Comparison of ENCODE assay signal across 9 cellular contexts in genomic region chrX:132615396-132616131, GRCh38.
DNase-seq lines count a peak whose midpoint lies in the region; ATAC-seq, FAIRE-seq and TF ChIP-seq lines count a peak whose summit lies in the region.
"Had no signal": no experiment of that assay in that cellular context is flagged by ENCODE, and none has a peak within 500 bp of the region (broad histone marks: within the 10 kb centered on the region; RNA-seq: fewer than 3 reads in every experiment).

No MANE protein-coding gene starts in this region.

- no peak overlapping the region for H3K27ac Mint-ChIP-seq in stimulated activated effector memory CD8-positive, alpha-beta T cell treated with anti-CD3 and anti-CD28 coated beads, Interleukin-12 subunit alpha, Interleukin-12 subunit beta, amount 100 ng/mL, for 72 hours

- TF ChIP-seq EP300 in SK-N-SH (IDR thresholded peaks at IDR 0.05; ENCODE audit: borderline replicate concordance in 1 of 2, low read depth in 1 of 2, low read length in 1 of 2) (no peak), GM12878 (IDR thresholded peaks at IDR 0.05; ENCODE audit: borderline replicate concordance in 1 of 2, control insufficient read depth in 1 of 2, low read depth in 2 of 2, low read length in 2 of 2) (no peak), HepG2 (IDR thresholded peaks at IDR 0.05; ENCODE audit: low read depth in 2 of 2, low read length in 2 of 2) (no peak), HepG2 (CRISPR knock-in tag; IDR thresholded peaks at IDR 0.05; ENCODE audit: borderline replicate concordance) (no peak)

- H3F3A ChIP-seq in SK-N-SH (replicated peaks; ENCODE audit: insufficient read depth): no peaks in the 10 kb centered on the region

- RAD21 ChIA-PET in GM12878 (lab: Charles Lee; ENCODE audit: unreplicated experiment): interaction anchor here (0.8 to 2.7 kb wide), 8 partner anchors 11 to 774 kb away, joined by 3 to 23 read pairs (median 4); partner anchors contain the start of gene RAP2C

- no peaks in the 10 kb centered on the region for H3K9me2 ChIP-seq in SK-N-SH

- no peaks in the 10 kb centered on the region for H3K36me3 ChIP-seq in SK-N-SH (replicated peaks in 1 of 2; ENCODE audit: control insufficient read depth in 1 of 2, insufficient read depth in 2 of 2, low read length in 1 of 2)
- no peaks in the 10 kb centered on the region for H3K36me3 ChIP-seq in GM12878 (ENCODE audit: control insufficient read depth in 2 of 2, insufficient read depth in 2 of 2, low read length in 1 of 2)
- no peaks in the 10 kb centered on the region for H3K36me3 ChIP-seq in HepG2 (replicated peaks in 1 of 2; ENCODE audit: control insufficient read depth in 1 of 2, insufficient read depth in 2 of 2, low read length in 2 of 2)
- H3K36me3 ChIP-seq: BLaER1 had no signal

- H3K9ac ChIP-seq in SK-N-SH: no peak overlapping the region
- H3K9ac ChIP-seq in GM12878 (ENCODE audit: control insufficient read depth, insufficient read depth, low read length): no peak overlapping the region
- H3K9ac ChIP-seq in HepG2 (ENCODE audit: insufficient read depth, low read depth, low read length): no peak overlapping the region
- H3K9ac ChIP-seq: BLaER1 had no signal

- H3K4me3 ChIP-seq in SK-N-SH (ENCODE audit: low read depth in 2 of 2, low read length in 1 of 2): no peak overlapping the region; a peak in 1 of 4 replicates
- H3K4me3 ChIP-seq in GM12878: no peak overlapping the region
- H3K4me3 ChIP-seq in HepG2 (replicated peaks in 1 of 3; ENCODE audit: insufficient read depth in 1 of 3, low read depth in 2 of 3, low read length in 3 of 3): no peak overlapping the region
- H3K4me3 ChIP-seq: BLaER1 had no signal

- DNase-seq in NCI-H1092 treated with DMSO at 0.1 percent for 48 hours (lab: John Stamatoyannopoulos, UW) (peak; percentile 62), NCI-H1092 (lab: John Stamatoyannopoulos, UW) (no peak), SK-N-SH (no peak), GM12878 (ENCODE audit: low read depth, low spot score) (no peak), HepG2 (ENCODE audit: low spot score) (peak; percentile 44)
- peak; percentile 7 to 61 for DNase-seq in stimulated activated effector memory CD8-positive, alpha-beta T cell treated with anti-CD3 and anti-CD28 coated beads, Interleukin-12 subunit alpha, Interleukin-12 subunit beta, amount 100 ng/mL, for 72 hours (ENCODE audit: low spot score in 2 of 2)

- CTCF ChIA-PET in SK-N-SH (lab: Yijun Ruan, JAX) (interaction anchor here (0.6 to 4.0 kb wide), 9 partner anchors 11 to 774 kb away, joined by 3 to 40 read pairs (median 5); partner anchors contain the start of gene RAP2C), GM12878 (lab: Yijun Ruan, JAX) (interaction anchor here (0.7 to 4.8 kb wide), 34 partner anchors 8 to 788 kb away, joined by 3 to 73 read pairs (median 4); partner anchors contain the start of gene RAP2C), HepG2 (lab: Yijun Ruan, JAX; ENCODE audit: low intra/inter-chr PET ratio, low total read pairs) (interaction anchor here (1.5 to 2.7 kb wide), 2 partner anchors 322 to 389 kb away, joined by 8 read pairs; no protein-coding TSS in a partner anchor)

- POLR2A ChIA-PET in SK-N-SH (lab: Yijun Ruan, JAX) (no interaction called here), GM12878 (lab: Charles Lee) (no interaction called here), HepG2 (lab: Yijun Ruan, JAX) (interaction anchor here (1.7 to 2.4 kb wide), 2 partner anchors 124 to 323 kb away, joined by 3 to 9 read pairs; no protein-coding TSS in a partner anchor)

- TF ChIP-seq CTCF in SK-N-SH (IDR thresholded peaks at IDR 0.05) (peak; percentile 57), GM12878 (IDR thresholded peaks at IDR 0.05 in 2 of 3, conservative IDR thresholded peaks at IDR 0.05 in 1 of 3; ENCODE audit: control insufficient read depth in 2 of 3, extremely low read depth in 1 of 3, insufficient read depth in 1 of 3, low read depth in 3 of 3, low read length in 3 of 3) (peak; percentile 53 to 59 (median 54)), HepG2 (CRISPR knock-in tag; IDR thresholded peaks at IDR 0.05) (peak; percentile 69)

- H3K4me1 Mint-ChIP-seq in stimulated activated effector memory CD8-positive, alpha-beta T cell treated with anti-CD3 and anti-CD28 coated beads, Interleukin-12 subunit alpha, Interleukin-12 subunit beta, amount 100 ng/mL, for 72 hours: no peaks in the 10 kb centered on the region

- no peaks in the 10 kb centered on the region for H3K9me3 Mint-ChIP-seq in stimulated activated effector memory CD8-positive, alpha-beta T cell treated with anti-CD3 and anti-CD28 coated beads, Interleukin-12 subunit alpha, Interleukin-12 subunit beta, amount 100 ng/mL, for 72 hours

- peak; percentile 72 for ATAC-seq in HG02884 (IDR thresholded peaks at IDR 0.05; ENCODE audit: unreplicated experiment)
- ATAC-seq in GM12878: peak; percentile 93
- ATAC-seq in HepG2: peak; percentile 79
- ATAC-seq in stimulated activated effector memory CD8-positive, alpha-beta T cell treated with anti-CD3 and anti-CD28 coated beads, Interleukin-12 subunit alpha, Interleukin-12 subunit beta, amount 100 ng/mL, for 72 hours: peak; percentile 72
- ATAC-seq in GM21619 (IDR thresholded peaks at IDR 0.05; ENCODE audit: unreplicated experiment): no peak

- TF ChIP-seq RAD21 in SK-N-SH (IDR thresholded peaks at IDR 0.05; ENCODE audit: low read length) (peak; percentile 31), GM12878 (IDR thresholded peaks at IDR 0.05; ENCODE audit: insufficient read depth, low read depth, low read length) (peak; percentile 51), HepG2 (CRISPR knock-in tag; IDR thresholded peaks at IDR 0.05) (0 out of 2 replicates have a peak, but pooled peaks have one; percentile 23)

- H3K27ac ChIP-seq in SK-N-SH (ENCODE audit: low read depth in 2 of 2, low read length in 1 of 2) (no peak overlapping the region), GM12878 (ENCODE audit: control insufficient read depth, insufficient read depth) (no peak overlapping the region), HepG2 (ENCODE audit: extremely low read length, insufficient read depth, low read length) (no peak overlapping the region)
- H3K27ac ChIP-seq: BLaER1 had no signal

- H3K4me1 ChIP-seq in SK-N-SH (ENCODE audit: control insufficient read depth in 1 of 2, insufficient read depth in 2 of 2, low read depth in 1 of 2, low read length in 1 of 2): no peaks in the 10 kb centered on the region
- H3K4me1 ChIP-seq in GM12878 (ENCODE audit: control insufficient read depth, insufficient read depth, low read length): no peaks in the 10 kb centered on the region
- peaks cover 50% of the 10 kb centered on the region for H3K4me1 ChIP-seq in HepG2 (ENCODE audit: insufficient read depth, low read length)
- H3K4me1 ChIP-seq: BLaER1 had no signal

- WGBS in SK-N-SH (ENCODE audit: low lambda C conversion rate): 10% methylated on average over 4 of the region's 4 CpGs
- 0% methylated on average over 4 of the region's 4 CpGs for WGBS in GM12878 (ENCODE audit: insufficient coverage, insufficient replicate concordance, low lambda C conversion rate, missing lambda C conversion rate)
- 7% methylated on average over 3 of the region's 4 CpGs for WGBS in HepG2 (ENCODE audit: low lambda C conversion rate)

- TF ChIP-seq POLR2A in GM12878 (IDR thresholded peaks at IDR 0.05; ENCODE audit: low read depth, low read length) (no peak), HepG2 (IDR thresholded peaks at IDR 0.05; ENCODE audit: insufficient read depth in 1 of 2, low read depth in 2 of 2, low read length in 2 of 2) (no peak)

- in situ Hi-C loops in GM12878 (cut with MboI): loop anchor here (5.0 kb wide), 3 partner anchors 318 to 783 kb away; no protein-coding TSS in a partner anchor
- in situ Hi-C loops in HepG2 (cut with HindIII; ENCODE audit: extremely low pct_ligation_motif_present, low pct_unique_long_range_greater_than_20kb): loop anchor here (5.0 to 10.0 kb wide), 2 partner anchors 321 to 388 kb away; no protein-coding TSS in a partner anchor

- peaks cover 6% of the 10 kb centered on the region; the same call in 1 of the 2 replicates for H3K27me3 ChIP-seq in SK-N-SH (ENCODE audit: insufficient read depth)
- no peaks in the 10 kb centered on the region for H3K27me3 ChIP-seq in GM12878 (replicated peaks in 1 of 2; ENCODE audit: control insufficient read depth in 2 of 2, insufficient read depth in 2 of 2, low read length in 1 of 2)
- no peaks in the 10 kb centered on the region for H3K27me3 ChIP-seq in HepG2 (ENCODE audit: control insufficient read depth in 1 of 2, insufficient read depth in 2 of 2, low read length in 2 of 2)

- H3K4me2 ChIP-seq in SK-N-SH: no peak overlapping the region
- no peak overlapping the region for H3K4me2 ChIP-seq in GM12878 (ENCODE audit: control insufficient read depth, insufficient read depth)
- peak overlapping the region; percentile 42; the same call in 1 of the 2 replicates for H3K4me2 ChIP-seq in HepG2 (ENCODE audit: low read depth, low read length)
- H3K4me2 ChIP-seq: BLaER1 had no signal

- intact Hi-C loops in GM12878 (cut with micrococcal nuclease; ENCODE audit: unreplicated experiment): loop anchor here (2.0 kb wide), 1 partner anchor 389 kb away; no protein-coding TSS in a partner anchor
- intact Hi-C loops in HepG2 (cut with micrococcal nuclease; ENCODE audit: unreplicated experiment): loop anchor here (2.0 kb wide), 1 partner anchor 389 kb away; no protein-coding TSS in a partner anchor

- BruUV-seq in GM12878 (replicated peaks; lab: Mats Ljungman, UMichigan) (no TSS peak), HepG2 (replicated peaks; lab: Mats Ljungman, UMichigan) (no TSS peak)

- H3K4me3 Mint-ChIP-seq in stimulated activated effector memory CD8-positive, alpha-beta T cell treated with anti-CD3 and anti-CD28 coated beads, Interleukin-12 subunit alpha, Interleukin-12 subunit beta, amount 100 ng/mL, for 72 hours: no peak overlapping the region

- FAIRE-seq in GM12878 (lab: Jason Lieb, UNC) (no peak), HepG2 (lab: Jason Lieb, UNC) (peak; percentile 91)

- no peaks in the 10 kb centered on the region for H3K36me3 Mint-ChIP-seq in stimulated activated effector memory CD8-positive, alpha-beta T cell treated with anti-CD3 and anti-CD28 coated beads, Interleukin-12 subunit alpha, Interleukin-12 subunit beta, amount 100 ng/mL, for 72 hours

- no peak overlapping the region for H2AFZ ChIP-seq in SK-N-SH (ENCODE audit: low read depth)
- H2AFZ ChIP-seq in GM12878 (ENCODE audit: control insufficient read depth, low read depth, low read length): no peak overlapping the region
- no peak overlapping the region for H2AFZ ChIP-seq in HepG2 (ENCODE audit: low read length)

- H3K79me2 ChIP-seq in SK-N-SH (ENCODE audit: insufficient read depth): no peaks in the 10 kb centered on the region
- H3K79me2 ChIP-seq in GM12878 (ENCODE audit: control insufficient read depth, insufficient read depth, low read length): no peaks in the 10 kb centered on the region
- no peaks in the 10 kb centered on the region for H3K79me2 ChIP-seq in HepG2 (ENCODE audit: insufficient read depth, low read length)

- H4K20me1 ChIP-seq in SK-N-SH (ENCODE audit: insufficient read depth): no peaks in the 10 kb centered on the region
- no peaks in the 10 kb centered on the region for H4K20me1 ChIP-seq in GM12878 (ENCODE audit: control insufficient read depth, insufficient read depth)
- H4K20me1 ChIP-seq in HepG2 (ENCODE audit: insufficient read depth, low read length): no peaks in the 10 kb centered on the region

- SMC1A ChIA-PET in GM12878 (lab: Charles Lee; ENCODE audit: uncharacterized antibody, unreplicated experiment): interaction anchor here (1.4 to 5.0 kb wide), 7 partner anchors 318 to 774 kb away, joined by 3 to 40 read pairs (median 7); partner anchors contain the start of gene RAP2C

- H3K9me3 ChIP-seq in SK-N-SH: no peaks in the 10 kb centered on the region
- no peaks in the 10 kb centered on the region for H3K9me3 ChIP-seq in GM12878 (replicated peaks; ENCODE audit: control insufficient read depth, insufficient read depth, low read length)
- no peaks in the 10 kb centered on the region for H3K9me3 ChIP-seq in HepG2 (ENCODE audit: low read length)
- H3K9me3 ChIP-seq: BLaER1 had no signal

Comparison
In these comparisons a context has a peak if more than half of its experiments do, and no peak if none do; other contexts are left out.
1. DNase-seq: peak in NCI-H1092 treated with DMSO at 0.1 percent for 48 hours (single experiment), HepG2 (single experiment) and stimulated activated effector memory CD8-positive, alpha-beta T cell treated with anti-CD3 and anti-CD28 coated beads, Interleukin-12 subunit alpha, Interleukin-12 subunit beta, amount 100 ng/mL, for 72 hours (2 of 2); none in NCI-H1092 (single experiment), SK-N-SH (single experiment) and GM12878 (single experiment).
2. Peak in every context shown above with its lines, with median percentiles within 50 percentile points of each other: CTCF ChIP-seq.